In genomic region chr21:33752260-33752659, GRCh38 we compare ENCODE assay signal across 29 cellular contexts.
"Had no signal": no experiment of that assay in that cellular context is flagged by ENCODE, and none has a peak within 500 bp of the region (broad histone marks: within the 10 kb centered on the region; RNA-seq: fewer than 3 reads in every experiment).

No MANE protein-coding gene starts in this region.

- ATAC-seq: activated CD4-positive, alpha-beta T cell treated with anti-CD3 and anti-CD28 coated beads for 36 hours; activated naive CD8-positive, alpha-beta T cell treated with anti-CD3 and anti-CD28 coated beads, Interleukin-2, amount 50 U/mL, for 24 hours; body of pancreas; gastroesophageal sphincter; heart right ventricle; T-helper 17 cell had no signal

- H3K27ac ChIP-seq: body of pancreas, colonic mucosa, epithelial cell of prostate, esophagus squamous epithelium, gastroesophageal sphincter had no signal

- H3K4me1 ChIP-seq: colonic mucosa had no signal

- H3K27me3 ChIP-seq: adrenal gland, body of pancreas, colonic mucosa, esophagus squamous epithelium, gastroesophageal sphincter, heart right ventricle had no signal

- H3K4me3 ChIP-seq: adrenal gland, body of pancreas, colonic mucosa, esophagus squamous epithelium, gastroesophageal sphincter, heart right ventricle had no signal

- H3K36me3 ChIP-seq: adrenal gland, colonic mucosa had no signal

- H3K9me3 ChIP-seq: body of pancreas, colonic mucosa had no signal

- DNase-seq: activated CD4-positive, alpha-beta memory T cell treated with anti-CD3 and anti-CD28 coated beads, Interleukin-2, amount 10 ng/mL, durations not matched to agents 7 days and 5 days; activated CD4-positive, alpha-beta T cell treated with anti-CD3 and anti-CD28 coated beads for 36 hours; activated CD4-positive, alpha-beta T cell treated with anti-CD3 and anti-CD28 coated beads, Interleukin-2, amount 10 ng/mL, durations not matched to agents 24 days and 14 days; activated CD4-positive, CD25-positive, alpha-beta regulatory T cell; activated CD4-positive, CD25-positive, alpha-beta regulatory T cell treated with anti-CD3 and anti-CD28 coated beads, Interleukin-2, amount 50 U/mL, for 72 hours; activated CD8-positive, alpha-beta memory T cell treated with anti-CD3 and anti-CD28 coated beads, Interleukin-2, amount 50 U/mL, for 48 hours; activated effector memory CD4-positive, alpha-beta T cell treated with Interleukin-2 at 50 U/mL for 16 hours; activated naive CD4-positive, alpha-beta T cell treated with anti-CD3 and anti-CD28 coated beads for 36 hours; activated naive CD8-positive, alpha-beta T cell treated with anti-CD3 and anti-CD28 coated beads for 36 hours; activated naive CD8-positive, alpha-beta T cell treated with anti-CD3 and anti-CD28 coated beads, Interleukin-2, amount 50 U/mL, for 24 hours; activated T-cell treated with anti-CD3 and anti-CD28 coated beads for 4 hours; activated T-cell treated with anti-CD3 and anti-CD28 coated beads, Interleukin-2, amount 50 U/mL, for 24 hours; activated T-cell treated with anti-CD3 and anti-CD28 coated beads, Interleukin-2, amount 50 U/mL, for 72 hours; adrenal gland; amygdala; aorta; body of pancreas; caudate nucleus; colonic mucosa; effector CD8-positive, alpha-beta T cell; esophagus squamous epithelium; foreskin melanocyte; heart right ventricle; T-helper 1 cell; T-helper 17 cell; T1000 had no signal

- FAIRE-seq: endothelial cell of umbilical vein had no signal
